In the genomic region with DNA sequence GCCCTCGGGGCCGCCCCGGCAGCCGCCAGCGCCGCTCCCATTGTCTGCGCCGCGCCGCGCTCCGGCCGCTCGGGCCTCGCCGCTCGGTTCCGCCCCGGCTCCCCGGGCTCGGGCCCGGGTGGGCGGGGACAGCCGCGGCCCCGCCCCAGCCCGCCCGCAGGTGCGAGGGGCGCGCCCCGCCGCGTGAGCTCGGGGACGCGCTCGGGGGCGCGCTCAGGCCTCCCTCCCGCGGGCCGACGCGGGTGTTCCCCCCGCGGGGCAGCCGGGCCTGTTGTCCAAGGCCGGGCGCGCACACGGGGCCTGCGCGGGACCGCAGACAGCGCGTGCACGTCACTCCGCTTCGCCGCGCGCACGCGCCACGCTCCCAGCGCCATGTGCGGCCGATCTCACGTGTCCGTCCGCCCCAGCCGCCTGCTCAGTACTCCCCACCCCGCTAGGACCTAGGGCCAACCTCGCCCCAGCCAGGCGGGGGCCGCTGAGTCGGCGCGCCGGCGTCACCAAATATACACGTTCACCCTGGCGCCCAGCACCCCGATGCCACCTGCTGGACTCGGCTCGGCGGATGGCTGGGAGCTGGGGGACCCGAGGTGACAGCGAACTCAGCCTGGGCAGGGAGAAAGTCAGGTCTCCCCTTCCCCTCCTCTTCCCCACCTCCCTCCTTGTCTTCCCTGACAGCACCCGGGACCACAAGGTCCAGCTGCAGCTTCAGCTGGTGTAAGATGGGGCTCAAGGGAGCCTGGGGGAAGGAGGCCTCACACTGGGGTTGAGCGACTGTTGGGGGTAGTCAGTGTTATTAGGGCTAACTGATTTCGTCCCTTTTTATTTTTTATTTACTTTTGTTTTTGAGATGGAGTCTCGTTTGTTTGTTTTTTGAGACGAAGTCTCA, we compare ENCODE assay signal across 8 cellular contexts. TPM values are rescaled to one million over a fixed set of nuclear protein-coding genes. Genes with fewer than 3 reads are reported as not detected.
DNase-seq lines count a peak whose midpoint lies in the region; ATAC-seq and TF ChIP-seq lines count a peak whose summit lies in the region.

No MANE protein-coding gene starts in this region.

- H3K27ac ChIP-seq in ACC112 (ENCODE audit: low read depth, low read length) (no peak overlapping the region), skin epidermis (peak overlapping the region; percentile 26 to 96 (median 86))

- H3K4me3 ChIP-seq in ACC112 (ENCODE audit: low read depth, low read length) (peak overlapping the region; percentile 89), skin epidermis (peak overlapping the region; percentile 36 to 79 (median 64))

- H2AFZ ChIP-seq in ACC112 (ENCODE audit: low read length, unreplicated experiment) = no peak overlapping the region

- H3K4me1 Mint-ChIP-seq in MCF 10A (ENCODE audit: insufficient read depth, unreplicated experiment) = peaks cover 19% of the 10 kb centered on the region

- intact Hi-C loops in MCF 10A (cut with micrococcal nuclease) = loop anchor here (2.0 to 5.0 kb wide), 3 partner anchors 29 to 172 kb away; a partner anchor contains a TSS

- BruUV-seq in MCF 10A (replicated peaks; lab: Mats Ljungman, UMichigan) = TSS peak; percentile 88

- H3K27me3 ChIP-seq in ACC112 (ENCODE audit: insufficient read depth, low read length) = no peaks in the 10 kb centered on the region

- peaks cover 5% of the 10 kb centered on the region for H3K79me2 ChIP-seq in ACC112 (ENCODE audit: control insufficient read depth, insufficient read depth, low read length, unreplicated experiment)

- POLR2A ChIA-PET in MCF 10A (lab: Yijun Ruan, JAX) = interaction anchor here (0.5 to 5.0 kb wide), 18 partner anchors 10 to 1766 kb away, joined by 3 to 53 read pairs (median 3); a partner anchor contains a TSS

- peak overlapping the region; percentile 83 for H3K27ac Mint-ChIP-seq in MCF 10A (ENCODE audit: low read depth, unreplicated experiment)

- peak; percentile 28 for TF ChIP-seq CTCF in MCF 10A (IDR thresholded peaks at IDR 0.05; ENCODE audit: unreplicated experiment)

- DNase-seq in NCI-H2081 treated with DMSO at 0.1 percent for 48 hours (lab: John Stamatoyannopoulos, UW) = peak; percentile 62
- peak; percentile 91 for DNase-seq in UCSD-AML1 (lab: John Stamatoyannopoulos, UW; ENCODE audit: unreplicated experiment)
- peak; percentile 85 for DNase-seq in MCF 10A (ENCODE audit: unreplicated experiment)
- DNase-seq in iPS-NIHi11 (ENCODE audit: low spot score) = peak; percentile 96

- H3K4me1 ChIP-seq in ACC112 (ENCODE audit: control insufficient read depth, insufficient read depth, low read length, unreplicated experiment) = peaks cover 6% of the 10 kb centered on the region

- no peaks in the 10 kb centered on the region for H3K36me3 ChIP-seq in ACC112 (ENCODE audit: insufficient read depth, low read length)

- peak overlapping the region; percentile 69 for H3K4me3 Mint-ChIP-seq in MCF 10A (ENCODE audit: unreplicated experiment)

- CTCF ChIA-PET in MCF 10A (lab: Yijun Ruan, JAX) = interaction anchor here (0.6 to 8.8 kb wide), 13 partner anchors 15 to 1751 kb away, joined by 3 to 183 read pairs (median 3); no protein-coding TSS in a partner anchor

- no peaks in the 10 kb centered on the region for H3K9me3 Mint-ChIP-seq in MCF 10A (ENCODE audit: unreplicated experiment)

- ATAC-seq in GM18511 (IDR thresholded peaks at IDR 0.05; ENCODE audit: unreplicated experiment) (peak; percentile 74), HG02973 (IDR thresholded peaks at IDR 0.05; ENCODE audit: unreplicated experiment) (peak; percentile 58)

- H3K27me3 Mint-ChIP-seq in MCF 10A (ENCODE audit: insufficient read depth, unreplicated experiment) = no peaks in the 10 kb centered on the region

- no peaks in the 10 kb centered on the region for H3K36me3 Mint-ChIP-seq in MCF 10A (ENCODE audit: insufficient read depth, unreplicated experiment)

RNA-seq across cellular contexts. Expression of a gene that starts 14.3 kb away (rescaled TPM):
- total RNA-seq in MCF 10A (2022) = not detected in 2 replicates

RNA-seq across cellular contexts. Expression of a gene that starts 28.3 kb away (rescaled TPM):
- total RNA-seq in MCF 10A (2022) = 14.2 and 15.4 TPM in 2 replicates

RNA-seq across cellular contexts. Expression of a gene that starts 59.7 kb away (rescaled TPM):
- total RNA-seq in MCF 10A (2022) = not detected in 2 replicates
